25 cellular contexts compared by ENCODE assay signal in genomic region chr16:13359835-13360234, GRCh38.
DNase-seq lines count a peak whose midpoint lies in the region; ATAC-seq, FAIRE-seq and TF ChIP-seq lines count a peak whose summit lies in the region.
"Had no signal": no experiment of that assay in that cellular context is flagged by ENCODE, and none has a peak within 500 bp of the region (broad histone marks: within the 10 kb centered on the region; RNA-seq: fewer than 3 reads in every experiment).

No MANE protein-coding gene starts in this region.

- H2BK5ac ChIP-seq in H1 (ENCODE audit: low read depth, low read length) = peak overlapping the region; percentile 29; the same call in 1 of the 2 replicates

- H3K27me3 Mint-ChIP-seq in GM23338 (ENCODE audit: insufficient read depth, low read depth, poor library complexity) = peaks cover 12% of the 10 kb centered on the region
- H3K27me3 Mint-ChIP-seq: CD4-positive, alpha-beta memory T cell had no signal

- CTCF ChIA-PET in GM12878 (lab: Yijun Ruan, JAX) (no interaction called here), H1 (lab: Charles Lee; ENCODE audit: partially characterized antibody) (no interaction called here)

- H3F3A ChIP-seq in GM23338 (replicated peaks; ENCODE audit: low read depth) = peaks cover 3% of the 10 kb centered on the region; the same call in 1 of the 2 replicates

- TF ChIP-seq RAD21 in GM12878 (IDR thresholded peaks at IDR 0.05; ENCODE audit: insufficient read depth, low read depth, low read length) (no peak), H1 (IDR thresholded peaks at IDR 0.05 in 1 of 2, conservative IDR thresholded peaks at IDR 0.05 in 1 of 2; ENCODE audit: low read depth in 2 of 2, low read length in 2 of 2) (no peak)

- no peaks in the 10 kb centered on the region for H3K79me1 ChIP-seq in H1 (ENCODE audit: low read depth, low read length)

- H3K9me3 ChIP-seq in GM12878 (replicated peaks; ENCODE audit: control insufficient read depth, insufficient read depth, low read length) (peaks cover 2% of the 10 kb centered on the region; the same call in 1 of the 3 replicates), H1 (ENCODE audit: insufficient read depth in 2 of 2, low read depth in 1 of 2, low read length in 1 of 2) (peaks cover 6 to 7% of the 10 kb centered on the region in 2 experiments; a peak in 3 of 4 replicates)
- H3K9me3 ChIP-seq: BE2C had no signal

- peak overlapping the region; percentile 1; the same call in 1 of the 2 replicates for H3K18ac ChIP-seq in H1 (ENCODE audit: extremely low read depth, low read length)

- H3K23ac ChIP-seq in H1 (ENCODE audit: insufficient read length) = no peak overlapping the region

- H3K4me1 Mint-ChIP-seq in GM23338 = peaks cover 28% of the 10 kb centered on the region
- H3K4me1 Mint-ChIP-seq: CD14-positive monocyte; CD4-positive, alpha-beta memory T cell; CD4-positive, CD25-positive, alpha-beta regulatory T cell; CD8-positive, alpha-beta memory T cell had no signal

- H3K4me1 ChIP-seq in GM23338 (ENCODE audit: insufficient read depth) = peaks cover 17% of the 10 kb centered on the region
- H3K4me1 ChIP-seq in GM12878 (ENCODE audit: control insufficient read depth, insufficient read depth, low read length) = no peaks in the 10 kb centered on the region
- H3K4me1 ChIP-seq in H1 (replicated peaks in 1 of 4; ENCODE audit: control insufficient read depth in 3 of 4, insufficient read depth in 4 of 4, low read length in 3 of 4) = no peaks in the 10 kb centered on the region; a peak in 2 of 7 replicates
- H3K4me1 ChIP-seq: BE2C, BLaER1 had no signal

- 0 out of 2 replicates have a peak overlapping the region, but pooled peaks have one; percentile 17 for H2AK5ac ChIP-seq in H1 (ENCODE audit: low read depth, low read length)

- H2BK120ac ChIP-seq in H1 (replicated peaks; ENCODE audit: low read depth, low read length) = peak overlapping the region; percentile 71

- peaks cover 30% of the 10 kb centered on the region for H3K36me3 ChIP-seq in GM23338 (ENCODE audit: insufficient read depth)
- H3K36me3 ChIP-seq in GM12878 (ENCODE audit: control insufficient read depth in 2 of 2, insufficient read depth in 2 of 2, low read length in 1 of 2) = no peaks in the 10 kb centered on the region
- H3K36me3 ChIP-seq in H1 (ENCODE audit: control insufficient read depth in 2 of 4, insufficient read depth in 4 of 4, low read length in 3 of 4) = peaks cover 0 to 9% (median 4%) of the 10 kb centered on the region in 4 experiments; a peak in 3 of 8 replicates
- H3K36me3 ChIP-seq: BE2C, BLaER1 had no signal

- H3K4me3 ChIP-seq in GM23338 (no peak overlapping the region), GM12878 (no peak overlapping the region), H1 (ENCODE audit: extremely low read depth in 1 of 4, insufficient read depth in 2 of 4, low read depth in 3 of 4, low read length in 4 of 4) (no peak overlapping the region)
- H3K4me3 ChIP-seq: BLaER1 had no signal

- H3K36me3 Mint-ChIP-seq in GM23338 (ENCODE audit: low read depth) = peaks cover 66% of the 10 kb centered on the region
- H3K36me3 Mint-ChIP-seq: CD14-positive monocyte; CD4-positive, alpha-beta memory T cell; CD4-positive, CD25-positive, alpha-beta regulatory T cell; CD8-positive, alpha-beta memory T cell had no signal

- no peak overlapping the region for H3K9ac ChIP-seq in GM12878 (ENCODE audit: control insufficient read depth, insufficient read depth, low read length)
- no peak overlapping the region for H3K9ac ChIP-seq in H1 (replicated peaks in 1 of 4; ENCODE audit: extremely low read depth in 1 of 4, low read depth in 3 of 4, low read length in 3 of 4)
- H3K9ac ChIP-seq: BLaER1 had no signal

- TF ChIP-seq EP300 in GM12878 (IDR thresholded peaks at IDR 0.05; ENCODE audit: borderline replicate concordance in 1 of 2, control insufficient read depth in 1 of 2, low read depth in 2 of 2, low read length in 2 of 2) (no peak), H1 (IDR thresholded peaks at IDR 0.05; ENCODE audit: borderline replicate concordance in 1 of 2, low read depth in 2 of 2, low read length in 2 of 2) (no peak)

- DNase-seq in GM23338 (ENCODE audit: low spot score) = no peak
- DNase-seq in GM12878 (ENCODE audit: low read depth, low spot score) = no peak
- no peak for DNase-seq in H1 (ENCODE audit: low read depth in 1 of 2, low spot score in 2 of 2)
- DNase-seq in stimulated activated CD4-positive, alpha-beta T cell treated with anti-CD3 and anti-CD28 coated beads, Interleukin-4, amount 100 ng/mL, for 1 hour = no peak
- DNase-seq in NCI-H526 treated with DMSO at 0.1 percent for 48 hours (lab: John Stamatoyannopoulos, UW) = no peak
- DNase-seq: 8988T; ACHN; BE2C; C1 segment of cervical spinal cord; CD4-positive, alpha-beta memory T cell; CD4-positive, CD25-positive, alpha-beta regulatory T cell; CD8-positive, alpha-beta memory T cell; COR-L47; DMS 273 treated with DMSO at 0.1 percent for 48 hours; DMS153; DMS53; DMS79; DND-41; EL; GDM1 had no signal

- no peak for ATAC-seq in GM23338
- no peak for ATAC-seq in GM12878
- ATAC-seq in GM19452 (IDR thresholded peaks at IDR 0.05; ENCODE audit: unreplicated experiment) = no peak

- H3K23me2 ChIP-seq in H1 (ENCODE audit: low read depth, low read length) = no peaks in the 10 kb centered on the region

- H3K27ac Mint-ChIP-seq in GM23338 = no peak overlapping the region
- H3K27ac Mint-ChIP-seq: CD14-positive monocyte; CD4-positive, alpha-beta memory T cell; CD4-positive, CD25-positive, alpha-beta regulatory T cell; CD8-positive, alpha-beta memory T cell had no signal

- no peak overlapping the region for H4K5ac ChIP-seq in H1 (ENCODE audit: insufficient read length, low read depth, low read length)

- no peak overlapping the region for H4K8ac ChIP-seq in H1 (ENCODE audit: extremely low read depth, insufficient read depth, low read length)

- H3K9me3 Mint-ChIP-seq in GM23338 = peaks cover 38% of the 10 kb centered on the region

- H3K27ac ChIP-seq in GM23338 (ENCODE audit: low read depth) = no peak overlapping the region
- no peak overlapping the region for H3K27ac ChIP-seq in GM12878 (ENCODE audit: control insufficient read depth, insufficient read depth)
- no peak overlapping the region for H3K27ac ChIP-seq in H1 (ENCODE audit: low read depth, low read length)
- H3K27ac ChIP-seq: BLaER1 had no signal

- H2BK20ac ChIP-seq in H1 (ENCODE audit: low read length) = peak overlapping the region; percentile 63

- in situ Hi-C loops in GM12878 (cut with MboI) = no loop called here

- no peak overlapping the region for H3K4ac ChIP-seq in H1 (replicated peaks; ENCODE audit: insufficient read length, low read depth, low read length)

- H3K56ac ChIP-seq in H1 (replicated peaks; ENCODE audit: insufficient read length, low read depth, low read length) = no peak overlapping the region

- peaks cover 29% of the 10 kb centered on the region for H3K9me2 ChIP-seq in GM23338 (ENCODE audit: insufficient read depth)

- H3K4me3 Mint-ChIP-seq in GM23338 = no peak overlapping the region
- H3K4me3 Mint-ChIP-seq: CD14-positive monocyte; CD4-positive, alpha-beta memory T cell; CD4-positive, CD25-positive, alpha-beta regulatory T cell; CD8-positive, alpha-beta memory T cell had no signal

- H2BK12ac ChIP-seq in H1 (ENCODE audit: low read depth, low read length) = peak overlapping the region; percentile 1; the same call in 1 of the 2 replicates

- H4K20me1 ChIP-seq in GM23338 (replicated peaks; ENCODE audit: insufficient read depth) (no peaks in the 10 kb centered on the region), GM12878 (ENCODE audit: control insufficient read depth, insufficient read depth) (no peaks in the 10 kb centered on the region), H1 (replicated peaks in 1 of 2; ENCODE audit: control insufficient read depth in 1 of 2, insufficient read depth in 2 of 2, low read length in 2 of 2) (no peaks in the 10 kb centered on the region)
- H4K20me1 ChIP-seq: BLaER1 had no signal

- peak overlapping the region; percentile 9 for H4K91ac ChIP-seq in H1 (replicated peaks; ENCODE audit: insufficient read length, low read length)

- BruUV-seq in GM12878 (replicated peaks; lab: Mats Ljungman, UMichigan) = no TSS peak

- TF ChIP-seq POLR2A in GM12878 (IDR thresholded peaks at IDR 0.05; ENCODE audit: low read depth, low read length) (no peak), H1 (IDR thresholded peaks at IDR 0.05; ENCODE audit: control extremely low read depth in 1 of 2, low read depth in 2 of 2, low read length in 2 of 2) (no peak)

- SMC1A ChIA-PET in GM12878 (lab: Charles Lee; ENCODE audit: uncharacterized antibody, unreplicated experiment) = interaction anchor here (1.2 kb wide), 1 partner anchor 302 kb away, joined by 3 read pairs; no protein-coding TSS in a partner anchor

- H2BK15ac ChIP-seq in H1 (ENCODE audit: low read length) = peak overlapping the region; percentile 89; the same call in 1 of the 2 replicates

- no peak for TF ChIP-seq CTCF in GM23338 (conservative IDR thresholded peaks at IDR 0.05; ENCODE audit: low read depth in 2 of 2)
- TF ChIP-seq CTCF in GM12878 (IDR thresholded peaks at IDR 0.05 in 2 of 3, conservative IDR thresholded peaks at IDR 0.05 in 1 of 3; ENCODE audit: control insufficient read depth in 2 of 3, extremely low read depth in 1 of 3, insufficient read depth in 1 of 3, low read depth in 3 of 3, low read length in 3 of 3) = no peak
- TF ChIP-seq CTCF in H1 (IDR thresholded peaks at IDR 0.05; ENCODE audit: control extremely low read depth in 1 of 3, insufficient read depth in 1 of 3, low read depth in 1 of 3, low read length in 3 of 3) = no peak

- H3K79me2 ChIP-seq in GM23338 (replicated peaks; ENCODE audit: insufficient read depth) (peaks cover 76% of the 10 kb centered on the region), GM12878 (ENCODE audit: control insufficient read depth, insufficient read depth, low read length) (no peaks in the 10 kb centered on the region), H1 (ENCODE audit: control insufficient read depth in 1 of 2, insufficient read depth in 2 of 2, low read length in 2 of 2) (peaks cover 0 to 18% of the 10 kb centered on the region in 2 experiments; a peak in 2 of 4 replicates)

- no peak overlapping the region for H2AFZ ChIP-seq in GM23338
- H2AFZ ChIP-seq in GM12878 (ENCODE audit: control insufficient read depth, low read depth, low read length) = no peak overlapping the region
- no peak overlapping the region for H2AFZ ChIP-seq in H1 (ENCODE audit: low read length)

- FAIRE-seq in GM12878 (lab: Jason Lieb, UNC) (no peak), H1 (lab: Jason Lieb, UNC) (no peak)
- FAIRE-seq: A204.1, GM12891 had no signal

- no peak overlapping the region for H3K14ac ChIP-seq in H1 (ENCODE audit: insufficient read length)

- H3K27me3 ChIP-seq in GM23338 (ENCODE audit: insufficient read depth) (no peaks in the 10 kb centered on the region), GM12878 (replicated peaks in 1 of 2; ENCODE audit: control insufficient read depth in 2 of 2, insufficient read depth in 2 of 2, low read length in 1 of 2) (no peaks in the 10 kb centered on the region), H1 (replicated peaks in 1 of 4; ENCODE audit: control insufficient read depth in 3 of 4, extremely low read depth in 1 of 4, insufficient read depth in 3 of 4, low read length in 3 of 4) (no peaks in the 10 kb centered on the region)
- H3K27me3 ChIP-seq: BE2C, BLaER1 had no signal

- H3K4me2 ChIP-seq in GM23338 = no peak overlapping the region
- no peak overlapping the region for H3K4me2 ChIP-seq in GM12878 (ENCODE audit: control insufficient read depth, insufficient read depth)
- no peak overlapping the region for H3K4me2 ChIP-seq in H1 (ENCODE audit: insufficient read depth in 1 of 2, low read depth in 2 of 2, low read length in 2 of 2)
- H3K4me2 ChIP-seq: BLaER1 had no signal

- 15% methylated on average over 3 of the region's 3 CpGs for WGBS in GM12878 (ENCODE audit: insufficient coverage, insufficient replicate concordance, low lambda C conversion rate, missing lambda C conversion rate)
- 91% methylated on average over 3 of the region's 3 CpGs; no CpG with 5 or more reads in 1 of the 2 experiments for WGBS in H1 (ENCODE audit: extremely low coverage in 1 of 2, insufficient coverage in 1 of 2, insufficient read length in 1 of 2, insufficient replicate concordance in 2 of 2, low coverage in 1 of 2, low lambda C conversion rate in 2 of 2, missing lambda C conversion rate in 1 of 2), 2 experiments

- POLR2A ChIA-PET in GM12878 (lab: Charles Lee) (no interaction called here), H1 (lab: Charles Lee; ENCODE audit: partially characterized antibody) (no interaction called here)

- intact Hi-C loops in GM12878 (cut with micrococcal nuclease; ENCODE audit: unreplicated experiment) = no loop called here

- RAD21 ChIA-PET in GM12878 (lab: Charles Lee; ENCODE audit: unreplicated experiment) = no interaction called here
